In genomic region chrX:4182010-4182806, GRCh38 we compare ENCODE assay signal across 14 cellular contexts.
"Had no signal": no experiment of that assay in that cellular context is flagged by ENCODE, and none has a peak within 500 bp of the region (broad histone marks: within the 10 kb centered on the region; RNA-seq: fewer than 3 reads in every experiment).

No MANE protein-coding gene starts in this region.

- H3K36me3 ChIP-seq: breast epithelium, heart left ventricle, spleen, suprapubic skin, upper lobe of left lung had no signal

- H3K27ac ChIP-seq: breast epithelium, epithelial cell of prostate, heart left ventricle, spleen, suprapubic skin, upper lobe of left lung had no signal

- H3K4me3 ChIP-seq: breast epithelium, heart left ventricle, spleen, suprapubic skin, upper lobe of left lung had no signal

- DNase-seq: activated naive CD4-positive, alpha-beta T cell treated with Interleukin-2 at 50 U/mL for 16 hours; activated naive CD8-positive, alpha-beta T cell treated with anti-CD3 and anti-CD28 coated beads, Interleukin-2, amount 50 U/mL, for 24 hours; activated T-cell treated with anti-CD3 and anti-CD28 coated beads for 4 hours; aorta; dermis blood vessel endothelial cell; effector memory CD8-positive, alpha-beta T cell; heart left ventricle; spleen; T-cell; T-helper 9 cell; upper lobe of left lung had no signal

- H3K4me1 ChIP-seq: breast epithelium, heart left ventricle, spleen, suprapubic skin, upper lobe of left lung had no signal

- H3K27me3 ChIP-seq: breast epithelium, heart left ventricle, spleen, suprapubic skin, upper lobe of left lung had no signal

- H3K9me3 ChIP-seq: breast epithelium, heart left ventricle, suprapubic skin, upper lobe of left lung had no signal
